Comparison of ENCODE assay signal across 8 cellular contexts in genomic region chr21:17679002-17679600, GRCh38.
A peak's percentile ranks its signal among the peaks of the same experiment; 100 is the strongest.
DNase-seq lines count a peak whose midpoint lies in the region; ATAC-seq, FAIRE-seq and TF ChIP-seq lines count a peak whose summit lies in the region.

No MANE protein-coding gene starts in this region.

- POLR2A ChIA-PET in naive thymus-derived CD4-positive, alpha-beta T cell (lab: Charles Lee) = interaction anchor here (1.0 kb wide), 1 partner anchor 140 kb away, joined by 3 read pairs; the partner anchor contains the start of gene C21orf91

- FAIRE-seq in A204.1 (lab: Jason Lieb, UNC) = peak; percentile 98

- H3K9me3 ChIP-seq in SK-N-MC (ENCODE audit: low read depth, low read length) = no peaks in the 10 kb centered on the region
- no peaks in the 10 kb centered on the region for H3K9me3 ChIP-seq in naive thymus-derived CD4-positive, alpha-beta T cell (ENCODE audit: control insufficient read depth in 2 of 3, low read length in 3 of 3)

- H3K4me1 Mint-ChIP-seq in HFFc6 (ENCODE audit: low read depth) = peaks cover 1% of the 10 kb centered on the region; the same call in 1 of the 2 replicates
- H3K4me1 Mint-ChIP-seq in naive thymus-derived CD4-positive, alpha-beta T cell = no peaks in the 10 kb centered on the region

- no peak overlapping the region for H3K4me3 ChIP-seq in SK-N-MC
- H3K4me3 ChIP-seq in naive thymus-derived CD4-positive, alpha-beta T cell (ENCODE audit: low read length) = no peak overlapping the region

- peak; percentile 96 for ATAC-seq in naive thymus-derived CD4-positive, alpha-beta T cell
- no peak for ATAC-seq in GM19324 (IDR thresholded peaks at IDR 0.05; ENCODE audit: low FRiP score, unreplicated experiment)

- intact Hi-C loops in naive thymus-derived CD4-positive, alpha-beta T cell (cut with micrococcal nuclease) = loop anchor here (1.0 to 5.0 kb wide), 8 partner anchors 68 to 688 kb away; partner anchors contain the start of gene C21orf91 (in 2 of the 2)

- no peak overlapping the region for H3K27ac ChIP-seq in SK-N-MC
- H3K27ac ChIP-seq in naive thymus-derived CD4-positive, alpha-beta T cell (ENCODE audit: low read depth, low read length) = no peak overlapping the region

- H3K27me3 ChIP-seq in naive thymus-derived CD4-positive, alpha-beta T cell (ENCODE audit: control insufficient read depth in 2 of 2, insufficient read depth in 2 of 2, low read length in 2 of 2) = no peaks in the 10 kb centered on the region

- no peak overlapping the region for H3K4me3 Mint-ChIP-seq in HFFc6
- H3K4me3 Mint-ChIP-seq in naive thymus-derived CD4-positive, alpha-beta T cell = no peak overlapping the region

- H3K9me3 Mint-ChIP-seq in HFFc6 = no peaks in the 10 kb centered on the region
- H3K9me3 Mint-ChIP-seq in naive thymus-derived CD4-positive, alpha-beta T cell = peaks cover 0 to under 1% (median 0%) of the 10 kb centered on the region in 11 donors

- no peaks in the 10 kb centered on the region for H3K36me3 ChIP-seq in SK-N-MC (ENCODE audit: insufficient read depth, low read length)
- H3K36me3 ChIP-seq in naive thymus-derived CD4-positive, alpha-beta T cell (ENCODE audit: control insufficient read depth in 2 of 3, insufficient read depth in 3 of 3, low read length in 3 of 3) = no peaks in the 10 kb centered on the region

- no peaks in the 10 kb centered on the region for H3K36me3 Mint-ChIP-seq in HFFc6 (ENCODE audit: low read depth)
- no peaks in the 10 kb centered on the region for H3K36me3 Mint-ChIP-seq in naive thymus-derived CD4-positive, alpha-beta T cell

- no peak for TF ChIP-seq POLR2A in erythroblast (IDR thresholded peaks at IDR 0.05; ENCODE audit: low read length)

- H3K27me3 Mint-ChIP-seq in HFFc6 (ENCODE audit: insufficient read depth) = peaks cover 5% of the 10 kb centered on the region; the same call in 1 of the 2 replicates
- peaks cover 0 to 4% (median 0%) of the 10 kb centered on the region in 5 donors for H3K27me3 Mint-ChIP-seq in naive thymus-derived CD4-positive, alpha-beta T cell

- no peak overlapping the region for H3K9ac ChIP-seq in SK-N-MC (ENCODE audit: insufficient read length)

- H3K27ac Mint-ChIP-seq in HFFc6 = no peak overlapping the region
- H3K27ac Mint-ChIP-seq in naive thymus-derived CD4-positive, alpha-beta T cell = no peak overlapping the region

- TF ChIP-seq CTCF in GM10266 (IDR thresholded peaks at IDR 0.05; ENCODE audit: control insufficient read depth, insufficient read depth, low read depth, missing control alignments) = peak; percentile 81
- peak; percentile 92 for TF ChIP-seq CTCF in HFFc6 (IDR thresholded peaks at IDR 0.05)

- CTCF ChIA-PET in naive thymus-derived CD4-positive, alpha-beta T cell (lab: Charles Lee) = interaction anchor here (0.6 to 5.2 kb wide), 15 partner anchors 10 to 249 kb away, joined by 3 to 39 read pairs (median 3); no protein-coding TSS in a partner anchor

- DNase-seq in GM10266 (ENCODE audit: extremely low spot score) = peak; percentile 65
- peak; percentile 78 for DNase-seq in HFFc6
- peak; percentile 73 for DNase-seq in NAMALWA (ENCODE audit: low spot score)
- DNase-seq in SK-N-MC (ENCODE audit: low read depth, low spot score) = peak; percentile 40
- peak; percentile 59 to 66 for DNase-seq in erythroblast (lab: John Stamatoyannopoulos, UW)
- peak in 7 of 9 donors; percentile 50 to 76 (median 60) for DNase-seq in naive thymus-derived CD4-positive, alpha-beta T cell

- H3K4me1 ChIP-seq in naive thymus-derived CD4-positive, alpha-beta T cell (ENCODE audit: control insufficient read depth in 2 of 2, insufficient read depth in 2 of 2, low read length in 2 of 2) = no peaks in the 10 kb centered on the region
